Comparison of ENCODE assay signal across 17 cellular contexts in the genomic region with DNA sequence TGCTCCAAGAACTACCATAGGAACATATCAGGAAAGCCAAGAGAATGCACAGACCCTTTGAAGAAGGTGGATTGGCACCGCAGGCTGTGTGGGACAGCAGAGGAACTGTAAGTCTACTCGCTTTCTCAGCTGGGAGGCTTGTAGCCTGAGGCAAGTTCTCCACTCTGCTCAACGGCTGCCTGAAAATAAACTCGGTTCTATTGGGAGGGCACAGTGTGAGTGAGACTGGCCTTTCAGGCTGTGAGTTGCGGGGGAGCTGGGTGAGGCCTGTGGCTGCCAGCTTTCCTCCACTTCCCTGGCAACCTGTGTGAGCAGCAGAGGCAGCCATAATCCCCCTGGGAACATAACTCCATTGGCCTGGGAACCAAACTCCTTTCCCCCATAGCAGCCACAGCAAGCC.
"Had no signal": no experiment of that assay in that cellular context is flagged by ENCODE, and none has a peak within 500 bp of the region (broad histone marks: within the 10 kb centered on the region; RNA-seq: fewer than 3 reads in every experiment).

No MANE protein-coding gene starts in this region.

- H3K9ac ChIP-seq: parathyroid adenoma had no signal

- ATAC-seq: activated naive CD8-positive, alpha-beta T cell treated with anti-CD3 and anti-CD28 coated beads, Interleukin-2, amount 50 U/mL, for 24 hours; gastrocnemius medialis; heart right ventricle; left lung; mucosa of descending colon; naive thymus-derived CD4-positive, alpha-beta T cell had no signal

- H3K9me3 ChIP-seq: gastrocnemius medialis, left lung, mucosa of descending colon, neutrophil, stomach, testis, upper lobe of left lung had no signal

- H3K27ac ChIP-seq: gastrocnemius medialis, heart right ventricle, left lung, neutrophil, parathyroid adenoma, stomach, testis, upper lobe of left lung had no signal

- DNase-seq: activated CD4-positive, alpha-beta T cell treated with anti-CD3 and anti-CD28 coated beads, Interleukin-2, amount 50 U/mL, for 4 hours; activated CD4-positive, CD25-positive, alpha-beta regulatory T cell treated with anti-CD3 and anti-CD28 coated beads, Interleukin-2, amount 50 U/mL, for 72 hours; activated naive CD4-positive, alpha-beta T cell treated with anti-CD3 and anti-CD28 coated beads for 36 hours; activated naive CD8-positive, alpha-beta T cell treated with anti-CD3 and anti-CD28 coated beads, Interleukin-2, amount 50 U/mL, for 24 hours; dermis blood vessel endothelial cell; gastrocnemius medialis; heart right ventricle; left lung; mucosa of descending colon; naive thymus-derived CD4-positive, alpha-beta T cell; stimulated activated CD4-positive, alpha-beta T cell treated with anti-CD3 and anti-CD28 coated beads, Interleukin-1b, Interleukin-23, amount 100 ng/mL, for 48 hours; stomach; T-helper 9 cell; testis had no signal

- H3K36me3 ChIP-seq: gastrocnemius medialis, heart right ventricle, left lung, neutrophil, stomach, upper lobe of left lung had no signal

- H3K4me3 ChIP-seq: gastrocnemius medialis, heart right ventricle, left lung, mucosa of descending colon, stomach, testis, upper lobe of left lung had no signal
